In genomic region chr7:129224251-129225205, GRCh38 we compare ENCODE assay signal across 8 cellular contexts. TPM values are rescaled to one million over a fixed set of nuclear protein-coding genes. Genes with fewer than 3 reads are reported as not detected.
DNase-seq lines count a peak whose midpoint lies in the region; ATAC-seq and TF ChIP-seq lines count a peak whose summit lies in the region.

AHCYL2 (plus strand) TSS chr7:129225030.

- peak; percentile 94 for DNase-seq in GM10248 (ENCODE audit: extremely low spot score)
- peak; percentile 98 for DNase-seq in NCI-H1092 (lab: John Stamatoyannopoulos, UW)
- peak; percentile 99 for DNase-seq in SK-N-SH
- peak; percentile 99 for DNase-seq in activated naive CD4-positive, alpha-beta T cell treated with anti-CD3 and anti-CD28 coated beads, Interleukin-2, amount 50 U/mL, for 16 hours
- DNase-seq in globus pallidus (ENCODE audit: low spot score): peak; percentile 99
- DNase-seq in nucleus accumbens (lab: John Stamatoyannopoulos, UW): peak; percentile 88 to 100 (median 98)
- peak; percentile 98 for DNase-seq in superior temporal gyrus (ENCODE audit: extremely low spot score)

- peak within 1 kb of the TSS; percentile 74 for H3K9ac ChIP-seq in SK-N-SH

- H3K27ac ChIP-seq in SK-N-SH (ENCODE audit: low read depth in 2 of 2, low read length in 1 of 2): peak within 1 kb of the TSS; percentile 95

- H3K4me1 ChIP-seq in SK-N-SH (ENCODE audit: control insufficient read depth in 1 of 2, insufficient read depth in 2 of 2, low read depth in 1 of 2, low read length in 1 of 2): peaks cover 0 to 6% of the 10 kb centered on the region in 2 experiments; a peak in 3 of 4 replicates

- CTCF ChIA-PET in GM10248 (lab: Yijun Ruan, JAX): interaction anchor here (0.8 to 2.6 kb wide), 5 partner anchors 11 to 143 kb away, joined by 3 to 8 read pairs (median 5); no protein-coding TSS in a partner anchor
- CTCF ChIA-PET in SK-N-SH (lab: Yijun Ruan, JAX): interaction anchor here (1.0 to 8.6 kb wide), 12 partner anchors 10 to 419 kb away, joined by 3 to 363 read pairs (median 4); no protein-coding TSS in a partner anchor

- H3K4me2 ChIP-seq in SK-N-SH: peak within 1 kb of the TSS; percentile 76

- peak within 1 kb of the TSS; percentile 68 to 76 for H3K4me3 ChIP-seq in SK-N-SH (ENCODE audit: low read depth in 2 of 2, low read length in 1 of 2)

- H3K36me3 ChIP-seq in SK-N-SH (replicated peaks in 1 of 2; ENCODE audit: control insufficient read depth in 1 of 2, insufficient read depth in 2 of 2, low read length in 1 of 2): no peaks in the 10 kb centered on the region

- WGBS in SK-N-SH (ENCODE audit: low lambda C conversion rate): under 1% methylated on average over 56 of the region's 63 CpGs

- H3F3A ChIP-seq in SK-N-SH (replicated peaks; ENCODE audit: insufficient read depth): peaks cover 7% of the 10 kb centered on the region

- no peak; a peak in 1 of 4 replicates for TF ChIP-seq EP300 in SK-N-SH (IDR thresholded peaks at IDR 0.05; ENCODE audit: borderline replicate concordance in 1 of 2, low read depth in 1 of 2, low read length in 1 of 2)

- peaks cover 28% of the 10 kb centered on the region for H3K79me2 ChIP-seq in SK-N-SH (ENCODE audit: insufficient read depth)

- no peaks in the 10 kb centered on the region for H4K20me1 ChIP-seq in SK-N-SH (ENCODE audit: insufficient read depth)

- no peaks in the 10 kb centered on the region for H3K27me3 ChIP-seq in SK-N-SH (ENCODE audit: insufficient read depth)

- peak; percentile 90 for ATAC-seq in HG02610 (IDR thresholded peaks at IDR 0.05; ENCODE audit: unreplicated experiment)

- TF ChIP-seq CTCF in GM10248 (IDR thresholded peaks at IDR 0.05; ENCODE audit: control extremely low read depth, extremely low read depth, low read depth, missing control alignments) (no peak), SK-N-SH (IDR thresholded peaks at IDR 0.05) (no peak)

- POLR2A ChIA-PET in GM10248 (lab: Yijun Ruan, JAX): interaction anchor here (0.7 kb wide), 1 partner anchor 138 kb away, joined by 3 read pairs; no protein-coding TSS in a partner anchor
- POLR2A ChIA-PET in SK-N-SH (lab: Yijun Ruan, JAX): interaction anchor here (1.0 kb wide), 1 partner anchor 11 kb away, joined by 3 read pairs; no protein-coding TSS in a partner anchor

- H2AFZ ChIP-seq in SK-N-SH (ENCODE audit: low read depth): peak within 1 kb of the TSS; percentile 93

- H3K9me3 ChIP-seq in SK-N-SH: no peaks in the 10 kb centered on the region

- no peak for TF ChIP-seq RAD21 in SK-N-SH (IDR thresholded peaks at IDR 0.05; ENCODE audit: low read length)

- no peaks in the 10 kb centered on the region for H3K9me2 ChIP-seq in SK-N-SH

TF ChIP-seq in SK-N-SH, 30 proteins besides CTCF, POLR2A, EP300 and RAD21 (continues in another document):
- TF ChIP-seq PBX3 (IDR thresholded peaks at IDR 0.05): peak; percentile 52; the same call in 1 of the 2 replicates
- TF ChIP-seq POLR2AphosphoS5 (IDR thresholded peaks at IDR 0.05; ENCODE audit: low read depth, low read length): peak; percentile 74
- no peak; the same call in 1 of the 2 replicates for TF ChIP-seq MEF2A (IDR thresholded peaks at IDR 0.05; ENCODE audit: borderline replicate concordance, low read depth)
- 0 out of 2 replicates have a peak, but pooled peaks have one; percentile 57 for TF ChIP-seq SIN3A (IDR thresholded peaks at IDR 0.05; ENCODE audit: borderline replicate concordance, low read depth, low read length)
- TF ChIP-seq IRF3 (IDR thresholded peaks at IDR 0.05; ENCODE audit: low read depth, low read length): no peak
- no peak for TF ChIP-seq FOXJ3 (CRISPR knock-in tag; IDR thresholded peaks at IDR 0.05)
- TF ChIP-seq USF2 (IDR thresholded peaks at IDR 0.05; ENCODE audit: borderline replicate concordance, low read depth, low read length): peak; percentile 92
- peak; percentile 95 for TF ChIP-seq MAX (IDR thresholded peaks at IDR 0.05; ENCODE audit: low read depth)
- TF ChIP-seq CHD2 (IDR thresholded peaks at IDR 0.05; ENCODE audit: low read length, partially characterized antibody): peak; percentile 97
- peak; percentile 95 for TF ChIP-seq MXI1 (IDR thresholded peaks at IDR 0.05; ENCODE audit: low read depth, low read length)
- no peak for TF ChIP-seq FOXM1 (IDR thresholded peaks at IDR 0.05; ENCODE audit: low read depth)
- peak; percentile 93 for TF ChIP-seq ZBTB33 (IDR thresholded peaks at IDR 0.05; ENCODE audit: borderline replicate concordance, low read depth)
- peak; percentile 85 for TF ChIP-seq YY1 (IDR thresholded peaks at IDR 0.05; ENCODE audit: low read depth)
- TF ChIP-seq SMC3 (IDR thresholded peaks at IDR 0.05; ENCODE audit: low read depth, low read length): no peak
- TF ChIP-seq TAF1 (IDR thresholded peaks at IDR 0.05; ENCODE audit: borderline replicate concordance, low read depth, low read length): peak; percentile 48; the same call in 1 of the 2 replicates
- TF ChIP-seq NRF1 (IDR thresholded peaks at IDR 0.05; ENCODE audit: low read depth, low read length): peak; percentile 62
- peak; percentile 94 for TF ChIP-seq ELF1 (IDR thresholded peaks at IDR 0.05)
- TF ChIP-seq GABPA (IDR thresholded peaks at IDR 0.05; ENCODE audit: low read depth): peak; percentile 79; the same call in 1 of the 2 replicates
- TF ChIP-seq TEAD4 (IDR thresholded peaks at IDR 0.05; ENCODE audit: borderline replicate concordance, insufficient read depth): no peak
- peak; percentile 97 for TF ChIP-seq USF1 (IDR thresholded peaks at IDR 0.05; ENCODE audit: borderline replicate concordance, low read depth)

RNA-seq across cellular contexts. Expression of gene AHCYL2, which starts in this region (rescaled TPM):
- polyA plus RNA-seq in SK-N-SH (2012; rRNA removed): 20.4 and 29.9 TPM in 2 replicates
- 24.3 and 25.2 TPM in 2 replicates for polyA plus RNA-seq in SK-N-SH (2012; cell fraction: cytosol; rRNA removed)
- polyA plus RNA-seq in SK-N-SH (2012; cell fraction: nucleus; rRNA removed): 33.9 and 44.9 TPM in 2 replicates

Comparison
In these comparisons a context has a peak if more than half of its experiments do, and no peak if none do; other contexts are left out.
1. Peak in every context shown above with its lines: DNase-seq, ATAC-seq, H3K4me3 ChIP-seq and H3K27ac ChIP-seq.